8 cellular contexts compared by ENCODE assay signal in the genomic region with DNA sequence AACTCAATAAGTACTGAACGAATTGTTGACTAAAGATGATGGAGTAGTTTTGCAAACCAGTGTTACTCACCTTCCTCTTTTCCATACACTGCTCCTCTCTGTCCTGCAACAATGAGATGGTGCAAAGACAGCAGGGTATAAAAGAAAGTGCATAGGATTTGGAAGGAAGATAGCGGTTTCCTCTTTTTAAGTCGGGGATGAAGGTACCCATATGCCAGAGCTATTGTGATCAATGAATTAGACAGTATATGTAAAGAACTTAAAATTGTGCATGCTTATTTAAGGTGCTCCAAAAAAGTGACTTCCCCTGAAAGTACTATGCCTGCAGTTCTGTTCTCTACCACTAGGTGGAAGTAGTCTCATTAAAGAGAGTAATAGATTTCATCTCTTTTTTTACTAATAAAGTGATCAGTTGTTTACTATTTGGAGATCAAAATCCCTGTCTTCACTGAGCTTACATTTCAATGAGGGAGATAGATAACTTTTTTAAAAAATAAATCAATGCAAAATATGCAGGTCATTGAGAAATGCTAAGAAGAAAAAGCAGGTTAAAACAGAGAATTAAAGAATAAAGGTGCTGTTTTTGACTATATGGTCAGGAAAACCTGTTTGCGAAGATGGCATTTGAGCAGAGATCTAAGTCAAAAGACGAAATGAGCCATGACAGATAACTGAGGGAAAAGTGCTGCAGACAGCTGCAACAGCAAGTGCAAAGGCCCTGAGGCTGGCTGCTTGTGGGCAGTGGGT.
DNase-seq lines count a peak whose midpoint lies in the region; ATAC-seq and TF ChIP-seq lines count a peak whose summit lies in the region.

No MANE protein-coding gene starts in this region.

- H3K4me1 ChIP-seq in Panc1 (ENCODE audit: control insufficient read depth, insufficient read depth, low read length) (no peaks in the 10 kb centered on the region), upper lobe of right lung (no peaks in the 10 kb centered on the region)

- POLR2A ChIA-PET in Panc1 (lab: Charles Lee), result no interaction called here

- BruUV-seq in Panc1 (replicated peaks; lab: Mats Ljungman, UMichigan), result no TSS peak

- H3K27me3 ChIP-seq in Panc1 (ENCODE audit: control insufficient read depth, insufficient read depth, low read length) (no peaks in the 10 kb centered on the region), upper lobe of right lung (no peaks in the 10 kb centered on the region)

- peak; percentile 6 to 8 for DNase-seq in stimulated activated CD4-positive, alpha-beta T cell treated with anti-CD3 and anti-CD28 coated beads, Interleukin-2, amount 100 ng/mL, for 48 hours
- no peak for DNase-seq in stimulated activated CD4-positive, alpha-beta T cell treated with anti-CD3 and anti-CD28 coated beads, Interleukin-12 subunit alpha, Interleukin-12 subunit beta, amount 100 ng/mL, for 4 hours
- no peak for DNase-seq in Panc1 (ENCODE audit: low read depth, low spot score)
- DNase-seq in fibroblast of the aortic adventitia (ENCODE audit: low read depth), result peak; percentile 54
- DNase-seq in upper lobe of right lung, result no peak
- no peak for DNase-seq in ureter (ENCODE audit: low spot score)

- CTCF ChIA-PET in Panc1 (lab: Charles Lee), result no interaction called here

- H3K9me3 ChIP-seq in Panc1 (ENCODE audit: control insufficient read depth, insufficient read depth, low read depth, low read length) (no peaks in the 10 kb centered on the region), upper lobe of right lung (no peaks in the 10 kb centered on the region)

- H3K27ac ChIP-seq in Panc1 (ENCODE audit: low read length), result no peak overlapping the region
- no peak overlapping the region for H3K27ac ChIP-seq in upper lobe of right lung

- in situ Hi-C loops in Panc1 (cut with HindIII; ENCODE audit: low pct_unique_long_range_greater_than_20kb, low sequenced_read_pairs), result no loop called here

- H3K36me3 ChIP-seq in Panc1 (ENCODE audit: control insufficient read depth, insufficient read depth, low read length), result no peaks in the 10 kb centered on the region
- no peaks in the 10 kb centered on the region for H3K36me3 ChIP-seq in upper lobe of right lung

- H3K4me3 ChIP-seq in Panc1 (ENCODE audit: low read depth in 2 of 2, low read length in 2 of 2), result no peak overlapping the region
- no peak overlapping the region for H3K4me3 ChIP-seq in fibroblast of the aortic adventitia (ENCODE audit: low read depth, low read length)
- H3K4me3 ChIP-seq in upper lobe of right lung, result no peak overlapping the region

- TF ChIP-seq CTCF in Panc1 (IDR thresholded peaks at IDR 0.05), result peak; percentile 55; the same call in 1 of the 2 replicates
- TF ChIP-seq CTCF in fibroblast of the aortic adventitia (IDR thresholded peaks at IDR 0.05; ENCODE audit: insufficient read depth, low read length), result peak; percentile 85
- peak; percentile 85 for TF ChIP-seq CTCF in upper lobe of right lung (IDR thresholded peaks at IDR 0.05)

- ATAC-seq in Panc1, result no peak
- ATAC-seq in upper lobe of right lung, result no peak
- ATAC-seq in HG03039 (IDR thresholded peaks at IDR 0.05; ENCODE audit: unreplicated experiment), result no peak
- no peak for ATAC-seq in HG03457 (IDR thresholded peaks at IDR 0.05; ENCODE audit: unreplicated experiment)

- intact Hi-C loops in Panc1 (cut with micrococcal nuclease; ENCODE audit: unreplicated experiment) (no loop called here), upper lobe of right lung (cut with DNase I) (no loop called here)

Comparison
In these comparisons a context has a peak if more than half of its experiments do, and no peak if none do; other contexts are left out.
1. DNase-seq: peak in stimulated activated CD4-positive, alpha-beta T cell treated with anti-CD3 and anti-CD28 coated beads, Interleukin-2, amount 100 ng/mL, for 48 hours (2 of 2) and fibroblast of the aortic adventitia (single experiment); none in stimulated activated CD4-positive, alpha-beta T cell treated with anti-CD3 and anti-CD28 coated beads, Interleukin-12 subunit alpha, Interleukin-12 subunit beta, amount 100 ng/mL, for 4 hours (single experiment), Panc1 (single experiment), upper lobe of right lung (single experiment) and ureter (single experiment).
2. Peak in every context shown above with its lines, with median percentiles within 50 percentile points of each other: CTCF ChIP-seq.